ENCODE assay signal across 18 cellular contexts in the genomic region with DNA sequence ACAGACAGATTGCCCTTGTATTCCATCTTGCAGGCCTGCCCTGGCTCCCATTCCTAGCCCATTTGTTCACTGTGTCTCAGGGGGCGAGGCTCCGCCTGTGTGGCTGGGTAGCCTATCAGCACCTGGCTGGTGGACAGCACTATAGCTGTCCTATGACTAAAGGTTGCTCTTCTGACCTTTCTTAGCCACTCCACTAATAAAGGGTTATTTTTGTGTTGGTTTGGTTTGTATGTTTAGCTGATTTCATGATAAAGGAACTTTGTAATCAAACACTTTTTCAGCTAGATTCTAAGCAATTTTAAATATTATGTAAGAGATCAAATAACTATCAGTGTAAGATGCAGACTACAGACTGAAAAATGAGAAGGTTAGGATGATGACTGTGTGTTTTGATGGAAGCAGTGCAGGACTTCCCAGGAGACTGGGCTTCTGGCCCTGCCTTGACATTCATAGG.
DNase-seq lines count a peak whose midpoint lies in the region; ATAC-seq and TF ChIP-seq lines count a peak whose summit lies in the region.
"Had no signal": no experiment of that assay in that cellular context is flagged by ENCODE, and none has a peak within 500 bp of the region (broad histone marks: within the 10 kb centered on the region; RNA-seq: fewer than 3 reads in every experiment).

No MANE protein-coding gene starts in this region.

- no peak for TF ChIP-seq POLR2A in testis (IDR thresholded peaks at IDR 0.05)

- H3K9me3 Mint-ChIP-seq in stimulated activated naive CD8-positive, alpha-beta T cell treated with anti-CD3 and anti-CD28 coated beads, Interleukin-15, amount 100 ng/mL, for 72 hours, result no peaks in the 10 kb centered on the region
- H3K9me3 Mint-ChIP-seq: activated CD4-positive, alpha-beta memory T cell treated with anti-CD3 and anti-CD28 coated beads for 36 hours had no signal

- ATAC-seq in stimulated activated naive CD8-positive, alpha-beta T cell treated with anti-CD3 and anti-CD28 coated beads, Interleukin-15, amount 100 ng/mL, for 72 hours, result peak; percentile 49
- ATAC-seq in stimulated activated naive CD8-positive, alpha-beta T cell treated with anti-CD3 and anti-CD28 coated beads, Interleukin-15, Interleukin-2, amounts not matched to agents 100 U/mL and 50 U/mL, for 24 hours, result no peak
- ATAC-seq in SK-N-SH treated with all-trans-retinoic acid at 6 μM for 48 hours, result peak; percentile 40

- intact Hi-C loops in testis (cut with DNase I; ENCODE audit: low total_unique reads), result no loop called here

- H3K9me3 ChIP-seq in testis, result no peaks in the 10 kb centered on the region
- H3K9me3 ChIP-seq: upper lobe of left lung had no signal

- no peak for DNase-seq in stimulated activated naive CD8-positive, alpha-beta T cell treated with anti-CD3 and anti-CD28 coated beads, Interleukin-15, amount 100 ng/mL, for 72 hours
- DNase-seq in stimulated activated naive CD8-positive, alpha-beta T cell treated with anti-CD3 and anti-CD28 coated beads, Interleukin-15, Interleukin-2, amounts not matched to agents 100 U/mL and 50 U/mL, for 24 hours, result no peak
- DNase-seq in iPS-NIHi11 (ENCODE audit: low spot score) (peak; percentile 30), testis (no peak), cerebellum (ENCODE audit: low spot score) (no peak), NCI-H1417 treated with DMSO at 0.1 percent for 48 hours (lab: John Stamatoyannopoulos, UW) (no peak), NCI-H82 (lab: John Stamatoyannopoulos, UW) (no peak)
- DNase-seq: activated CD4-positive, alpha-beta memory T cell treated with anti-CD3 and anti-CD28 coated beads for 36 hours; amniotic stem cell; cerebellar nuclear complex; GDM1; glutamatergic neuron; islet precursor cell; NCI-H187; NCI-H510A treated with DMSO at 0.1 percent for 48 hours; nucleus accumbens; upper lobe of left lung had no signal

- TF ChIP-seq CTCF in testis (IDR thresholded peaks at IDR 0.05), result no peak

- H3K27me3 ChIP-seq in testis, result no peaks in the 10 kb centered on the region
- H3K27me3 ChIP-seq: upper lobe of left lung had no signal

- no peak overlapping the region for H3K4me3 Mint-ChIP-seq in stimulated activated naive CD8-positive, alpha-beta T cell treated with anti-CD3 and anti-CD28 coated beads, Interleukin-15, amount 100 ng/mL, for 72 hours
- H3K4me3 Mint-ChIP-seq: activated CD4-positive, alpha-beta memory T cell treated with anti-CD3 and anti-CD28 coated beads for 36 hours had no signal

- H3K27me3 Mint-ChIP-seq in stimulated activated naive CD8-positive, alpha-beta T cell treated with anti-CD3 and anti-CD28 coated beads, Interleukin-15, amount 100 ng/mL, for 72 hours, result no peaks in the 10 kb centered on the region
- H3K27me3 Mint-ChIP-seq: activated CD4-positive, alpha-beta memory T cell treated with anti-CD3 and anti-CD28 coated beads for 36 hours had no signal

- H3K36me3 ChIP-seq in testis (ENCODE audit: low read depth, missing control alignments), result no peaks in the 10 kb centered on the region
- H3K36me3 ChIP-seq: upper lobe of left lung had no signal

- WGBS in testis, 2 donors, result 91 to 100% methylated on average over 2 of the region's 2 CpGs

- no peak overlapping the region for H3K27ac ChIP-seq in testis
- H3K27ac ChIP-seq: upper lobe of left lung had no signal

- H3K4me1 ChIP-seq in testis, result peaks cover 5% of the 10 kb centered on the region

- no peaks in the 10 kb centered on the region for H3K4me1 Mint-ChIP-seq in stimulated activated naive CD8-positive, alpha-beta T cell treated with anti-CD3 and anti-CD28 coated beads, Interleukin-15, amount 100 ng/mL, for 72 hours

- H3K27ac Mint-ChIP-seq in stimulated activated naive CD8-positive, alpha-beta T cell treated with anti-CD3 and anti-CD28 coated beads, Interleukin-15, amount 100 ng/mL, for 72 hours, result no peak overlapping the region
- H3K27ac Mint-ChIP-seq: activated CD4-positive, alpha-beta memory T cell treated with anti-CD3 and anti-CD28 coated beads for 36 hours had no signal

- no peak overlapping the region for H3K4me3 ChIP-seq in testis
- H3K4me3 ChIP-seq: upper lobe of left lung had no signal

TF ChIP-seq in SK-N-SH treated with all-trans-retinoic acid at 6 μM for 48 hours, 23 proteins besides CTCF, POLR2A, EP300 and RAD21:
- TF ChIP-seq RARB (CRISPR knock-in tag; IDR thresholded peaks at IDR 0.05) (no peak), ZFP3 (CRISPR knock-in tag; IDR thresholded peaks at IDR 0.05) (peak; percentile 63; the same call in 1 of the 2 replicates), CSDC2 (CRISPR knock-in tag; IDR thresholded peaks at IDR 0.05) (0 out of 2 replicates have a peak, but pooled peaks have one; percentile 65)
- TF ChIP-seq, protein P1, sequence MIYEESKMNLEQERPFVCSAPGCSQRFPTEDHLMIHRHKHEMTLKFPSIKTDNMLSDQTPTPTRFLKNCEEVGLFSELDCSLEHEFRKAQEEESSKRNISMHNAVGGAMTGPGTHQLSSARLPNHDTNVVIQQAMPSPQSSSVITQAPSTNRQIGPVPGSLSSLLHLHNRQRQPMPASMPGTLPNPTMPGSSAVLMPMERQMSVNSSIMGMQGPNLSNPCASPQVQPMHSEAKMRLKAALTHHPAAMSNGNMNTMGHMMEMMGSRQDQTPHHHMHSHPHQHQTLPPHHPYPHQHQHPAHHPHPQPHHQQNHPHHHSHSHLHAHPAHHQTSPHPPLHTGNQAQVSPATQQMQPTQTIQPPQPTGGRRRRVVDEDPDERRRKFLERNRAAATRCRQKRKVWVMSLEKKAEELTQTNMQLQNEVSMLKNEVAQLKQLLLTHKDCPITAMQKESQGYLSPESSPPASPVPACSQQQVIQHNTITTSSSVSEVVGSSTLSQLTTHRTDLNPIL (CRISPR knock-in tag; IDR thresholded peaks at IDR 0.05; ENCODE audit: low read depth), result no peak
